Comparison of ENCODE assay signal across 8 cellular contexts in the genomic region with DNA sequence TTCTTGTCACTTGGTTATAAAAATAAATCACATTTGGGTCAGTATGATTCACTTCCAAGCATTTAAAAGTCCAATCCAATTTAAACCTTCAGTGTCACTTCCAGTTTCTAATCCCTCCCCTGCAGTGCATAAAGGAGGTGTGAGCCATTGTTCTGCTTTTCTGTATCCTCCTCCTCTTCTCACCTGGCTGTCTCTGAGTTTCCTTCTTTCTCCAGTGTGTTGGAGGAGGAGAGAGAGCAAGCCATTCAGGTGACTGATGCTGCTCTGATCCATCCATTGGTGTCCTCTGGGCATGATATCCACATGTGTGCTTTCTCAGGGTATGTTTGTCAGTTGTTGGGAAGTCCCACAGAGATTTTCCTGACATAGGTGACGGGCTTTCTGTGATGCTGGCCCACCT. TPM values are rescaled to one million over a fixed set of nuclear protein-coding genes. Genes with fewer than 3 reads are reported as not detected.
A peak's percentile ranks its signal among the peaks of the same experiment; 100 is the strongest.
DNase-seq lines count a peak whose midpoint lies in the region; ATAC-seq and TF ChIP-seq lines count a peak whose summit lies in the region.

No MANE protein-coding gene starts in this region.

- H3K9me3 ChIP-seq in MM.1S (replicated peaks; ENCODE audit: insufficient read depth, low read length) (no peaks in the 10 kb centered on the region), neural progenitor cell (ENCODE audit: low read depth) (no peaks in the 10 kb centered on the region)

- no peak for TF ChIP-seq CTCF in MM.1S (IDR thresholded peaks at IDR 0.05; ENCODE audit: low read length)
- no peak for TF ChIP-seq CTCF in neural progenitor cell (IDR thresholded peaks at IDR 0.05)

- no peak for ATAC-seq in HG03135 (IDR thresholded peaks at IDR 0.05; ENCODE audit: unreplicated experiment)

- no peaks in the 10 kb centered on the region for H3K27me3 ChIP-seq in MM.1S (replicated peaks; ENCODE audit: insufficient read depth, low read length)
- no peaks in the 10 kb centered on the region for H3K27me3 ChIP-seq in neural progenitor cell

- peak; percentile 4 for DNase-seq in ELR (ENCODE audit: low read depth)
- DNase-seq in MM.1S, result no peak
- peak; percentile 5 for DNase-seq in neural progenitor cell (ENCODE audit: low spot score)
- no peak for DNase-seq in T-helper 9 cell
- no peak for DNase-seq in NCI-H2196 treated with DMSO at 0.1 percent for 48 hours (lab: John Stamatoyannopoulos, UW; ENCODE audit: unreplicated experiment)
- no peak for DNase-seq in SKM-1 treated with dmso at 0.1 percent for 144 hours (lab: John Stamatoyannopoulos, UW; ENCODE audit: unreplicated experiment)

- H3K4me1 ChIP-seq in MM.1S (ENCODE audit: low read length) (no peaks in the 10 kb centered on the region), neural progenitor cell (peaks cover 9% of the 10 kb centered on the region)

- peak overlapping the region; percentile 99 for H3K27ac Mint-ChIP-seq in dendritic cell treated with granulocyte-macrophage colony-stimulating factor and Interleukin-4, amounts not matched to agents 40 ng/mL and 50 ng/mL, for 4 days
- H3K27ac Mint-ChIP-seq in neural progenitor cell, result peak overlapping the region; percentile 11

- H3K27ac ChIP-seq in MM.1S (ENCODE audit: low read length) (peak overlapping the region; percentile 8; the same call in 1 of the 2 replicates), neural progenitor cell (no peak overlapping the region)

- H3K9ac ChIP-seq in MM.1S (ENCODE audit: low read length) (peak overlapping the region; percentile 84; the same call in 1 of the 2 replicates), neural progenitor cell (no peak overlapping the region)

- H3K4me3 Mint-ChIP-seq in dendritic cell treated with granulocyte-macrophage colony-stimulating factor and Interleukin-4, amounts not matched to agents 40 ng/mL and 50 ng/mL, for 4 days, result peak overlapping the region; percentile 90
- peak overlapping the region; percentile 94 for H3K4me3 Mint-ChIP-seq in neural progenitor cell

- H3F3A ChIP-seq in MM.1S (ENCODE audit: insufficient read depth, low read length) (peaks cover 10% of the 10 kb centered on the region; the same call in 1 of the 2 replicates), neural progenitor cell (ENCODE audit: low read depth) (peaks cover 27% of the 10 kb centered on the region)

- peak overlapping the region; percentile 80; the same call in 1 of the 2 replicates for H3K4me3 ChIP-seq in MM.1S (ENCODE audit: low read length)
- peak overlapping the region; percentile 71 for H3K4me3 ChIP-seq in neural progenitor cell

- H3K4me2 ChIP-seq in MM.1S (ENCODE audit: low read depth, low read length) (peak overlapping the region; percentile 66), neural progenitor cell (peak overlapping the region; percentile 97)

- H3K36me3 ChIP-seq in MM.1S (replicated peaks; ENCODE audit: insufficient read depth, low read length), result no peaks in the 10 kb centered on the region
- H3K36me3 ChIP-seq in neural progenitor cell, result peaks cover 11% of the 10 kb centered on the region

- peaks cover 24% of the 10 kb centered on the region for H3K4me1 Mint-ChIP-seq in dendritic cell treated with granulocyte-macrophage colony-stimulating factor and Interleukin-4, amounts not matched to agents 40 ng/mL and 50 ng/mL, for 4 days (ENCODE audit: low read depth)
- H3K4me1 Mint-ChIP-seq in neural progenitor cell, result peaks cover 22% of the 10 kb centered on the region

- peaks cover 13% of the 10 kb centered on the region for H3K9me3 Mint-ChIP-seq in dendritic cell treated with granulocyte-macrophage colony-stimulating factor and Interleukin-4, amounts not matched to agents 40 ng/mL and 50 ng/mL, for 4 days
- peaks cover 8% of the 10 kb centered on the region for H3K9me3 Mint-ChIP-seq in neural progenitor cell

- intact Hi-C loops in dendritic cell treated with granulocyte-macrophage colony-stimulating factor and Interleukin-4, amounts not matched to agents 40 ng/mL and 50 ng/mL, for 4 days (cut with micrococcal nuclease), result loop anchor here (2.0 to 5.0 kb wide), 2 partner anchors 36 to 56 kb away; a partner anchor contains a TSS

- peaks cover 10% of the 10 kb centered on the region; the same call in 1 of the 2 replicates for H3K79me2 ChIP-seq in MM.1S (ENCODE audit: low read length)
- H3K79me2 ChIP-seq in neural progenitor cell (ENCODE audit: low read depth), result peaks cover 19% of the 10 kb centered on the region

- no peaks in the 10 kb centered on the region for H3K9me2 ChIP-seq in MM.1S (replicated peaks; ENCODE audit: insufficient read depth, low read length)

- H4K20me1 ChIP-seq in MM.1S (ENCODE audit: insufficient read depth, low read length) (no peaks in the 10 kb centered on the region), neural progenitor cell (ENCODE audit: low read depth) (no peaks in the 10 kb centered on the region)

- H2AFZ ChIP-seq in MM.1S (ENCODE audit: low read length) (no peak overlapping the region), neural progenitor cell (replicated peaks) (no peak overlapping the region)

- H3K27me3 Mint-ChIP-seq in dendritic cell treated with granulocyte-macrophage colony-stimulating factor and Interleukin-4, amounts not matched to agents 40 ng/mL and 50 ng/mL, for 4 days, result no peaks in the 10 kb centered on the region
- H3K27me3 Mint-ChIP-seq in neural progenitor cell (ENCODE audit: insufficient read depth, low read depth), result peaks cover 5% of the 10 kb centered on the region

- H3K36me3 Mint-ChIP-seq in dendritic cell treated with granulocyte-macrophage colony-stimulating factor and Interleukin-4, amounts not matched to agents 40 ng/mL and 50 ng/mL, for 4 days (ENCODE audit: low read depth), result peaks cover 38% of the 10 kb centered on the region
- peaks cover 14% of the 10 kb centered on the region for H3K36me3 Mint-ChIP-seq in neural progenitor cell

RNA-seq across cellular contexts. Expression of a gene that starts 1.2 kb away (rescaled TPM):
- 46.1 and 63.8 TPM in 2 replicates for total RNA-seq in neural progenitor cell (ENCODE audit: low replicate concordance)

RNA-seq across cellular contexts. Expression of a gene that starts 37.7 kb away (rescaled TPM):
- total RNA-seq in neural progenitor cell (ENCODE audit: low replicate concordance), result 55.9 and 100 TPM in 2 replicates

RNA-seq across cellular contexts. Expression of a gene that starts 56.1 kb away (rescaled TPM):
- total RNA-seq in neural progenitor cell (ENCODE audit: low replicate concordance), result 34.5 and 65.9 TPM in 2 replicates

Comparison
In these comparisons a context has a peak if more than half of its experiments do, and no peak if none do; other contexts are left out.
1. DNase-seq: peak in ELR (single experiment) and neural progenitor cell (single experiment); none in MM.1S (single experiment), T-helper 9 cell (single experiment), NCI-H2196 treated with DMSO at 0.1 percent for 48 hours (single experiment) and SKM-1 treated with dmso at 0.1 percent for 144 hours (single experiment).